Comparison of ENCODE assay signal across 14 cellular contexts in the genomic region with DNA sequence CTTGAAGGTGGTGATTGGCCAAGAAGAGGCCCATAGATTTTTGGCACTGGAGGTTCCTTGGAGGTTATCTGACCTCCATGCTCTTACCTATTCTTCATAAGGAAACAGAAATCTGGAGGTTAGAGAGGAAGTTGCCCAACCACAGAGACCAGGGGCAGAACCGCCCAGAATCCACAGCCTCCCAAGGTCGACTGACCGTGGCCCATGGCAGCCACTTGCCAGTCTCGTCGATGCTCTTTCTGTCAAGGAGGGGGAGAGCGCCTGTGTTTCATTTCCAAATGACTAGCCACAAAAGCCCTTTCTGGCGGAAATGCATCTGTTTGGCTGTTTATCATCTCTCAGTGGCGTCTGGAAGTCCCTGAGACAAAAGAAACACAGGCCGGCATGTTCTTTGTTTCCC. TPM values are rescaled to one million over a fixed set of nuclear protein-coding genes. Genes with fewer than 3 reads are reported as not detected.
DNase-seq lines count a peak whose midpoint lies in the region; ATAC-seq and TF ChIP-seq lines count a peak whose summit lies in the region.
"Had no signal": no experiment of that assay in that cellular context is flagged by ENCODE, and none has a peak within 500 bp of the region (broad histone marks: within the 10 kb centered on the region; RNA-seq: fewer than 3 reads in every experiment).

No MANE protein-coding gene starts in this region.

- H3K4me3 ChIP-seq in lower lobe of right lung (peak overlapping the region; percentile 59), mesendoderm (ENCODE audit: low read length) (no peak overlapping the region), mesenchymal stem cell (ENCODE audit: insufficient read depth in 1 of 2, low read depth in 1 of 2, low read length in 2 of 2) (no peak overlapping the region)

- peaks cover 11% of the 10 kb centered on the region for H3K27me3 ChIP-seq in lower lobe of right lung (ENCODE audit: low read depth)
- peaks cover 7% of the 10 kb centered on the region for H3K27me3 ChIP-seq in mesendoderm (ENCODE audit: insufficient read depth, low read length, poor library complexity)
- peaks cover 53 to 58% of the 10 kb centered on the region in 2 experiments for H3K27me3 ChIP-seq in mesenchymal stem cell (ENCODE audit: control insufficient read depth in 1 of 2, insufficient read depth in 1 of 2, low read length in 2 of 2)

- no peaks in the 10 kb centered on the region for H3K36me3 Mint-ChIP-seq in IgD-negative memory B cell

- H3K27me3 Mint-ChIP-seq in IgD-negative memory B cell: peaks cover 25% of the 10 kb centered on the region

- H3K79me1 ChIP-seq in mesendoderm (ENCODE audit: low read length): no peaks in the 10 kb centered on the region
- no peaks in the 10 kb centered on the region for H3K79me1 ChIP-seq in mesenchymal stem cell (replicated peaks; ENCODE audit: low read length, poor library complexity, severe bottlenecking)

- no peak overlapping the region for H4K91ac ChIP-seq in mesenchymal stem cell (ENCODE audit: low read length)

- peaks cover 5 to 14% (median 5%) of the 10 kb centered on the region in 3 donors for H3K4me1 Mint-ChIP-seq in IgD-negative memory B cell

- peaks cover 0 to 4% (median 3%) of the 10 kb centered on the region in 3 donors for H3K9me3 Mint-ChIP-seq in IgD-negative memory B cell

- no peak overlapping the region for H2BK120ac ChIP-seq in mesendoderm (ENCODE audit: low read depth, low read length)
- no peak overlapping the region for H2BK120ac ChIP-seq in mesenchymal stem cell (ENCODE audit: low read depth, low read length)

- H3K56ac ChIP-seq in mesendoderm (ENCODE audit: low read length): no peak overlapping the region

- no peak overlapping the region for H4K8ac ChIP-seq in mesendoderm (ENCODE audit: low read depth, low read length)
- H4K8ac ChIP-seq in mesenchymal stem cell (ENCODE audit: low read length): no peak overlapping the region

- H3K79me2 ChIP-seq in mesendoderm (ENCODE audit: control insufficient read depth, insufficient read depth, low read length): no peaks in the 10 kb centered on the region

- no peak for ATAC-seq in lower lobe of right lung
- ATAC-seq: activated T-cell treated with anti-CD3 and anti-CD28 coated beads, Interleukin-2, amount 50 U/mL, for 4 hours had no signal

- no peak for TF ChIP-seq CTCF in GM10266 (IDR thresholded peaks at IDR 0.05; ENCODE audit: control insufficient read depth, insufficient read depth, low read depth, missing control alignments)
- no peak for TF ChIP-seq CTCF in lower lobe of right lung (IDR thresholded peaks at IDR 0.05)

- no peaks in the 10 kb centered on the region for H3K4me1 ChIP-seq in lower lobe of right lung
- H3K4me1 ChIP-seq in mesendoderm (ENCODE audit: control insufficient read depth, low read depth, low read length): no peaks in the 10 kb centered on the region
- H3K4me1 ChIP-seq in mesenchymal stem cell (ENCODE audit: control insufficient read depth, insufficient read depth, low read depth, low read length): peaks cover 8% of the 10 kb centered on the region

- no peak overlapping the region for H3K14ac ChIP-seq in mesenchymal stem cell (ENCODE audit: low read length in 2 of 2)

- H3K27ac ChIP-seq in lower lobe of right lung (peak overlapping the region; percentile 53), mesendoderm (ENCODE audit: low read depth, low read length) (no peak overlapping the region), mesenchymal stem cell (ENCODE audit: low read length, poor library complexity, severe bottlenecking) (no peak overlapping the region)

- DNase-seq in GM10266 (ENCODE audit: extremely low spot score) (peak; percentile 55), GM19240 (ENCODE audit: insufficient read length, low spot score) (peak; percentile 41), lower lobe of right lung (no peak), mesendoderm (no peak), iPS-NIHi7 (ENCODE audit: extremely low spot score) (no peak), mesenchymal stem cell (no peak), COR-L47 (lab: John Stamatoyannopoulos, UW) (no peak)
- DNase-seq: activated T-cell treated with anti-CD3 and anti-CD28 coated beads, Interleukin-2, amount 50 U/mL, for 4 hours; NCI-H1694; stimulated activated CD4-positive, alpha-beta T cell treated with anti-CD3 and anti-CD28 coated beads, Interleukin-2, amount 100 ng/mL, for 24 hours had no signal

- H2BK15ac ChIP-seq in mesendoderm (replicated peaks; ENCODE audit: low read depth): no peak overlapping the region
- no peak overlapping the region for H2BK15ac ChIP-seq in mesenchymal stem cell (ENCODE audit: low read depth, poor library complexity, severe bottlenecking)

- H3K4ac ChIP-seq in mesendoderm (ENCODE audit: low read depth, low read length): no peak overlapping the region
- H3K4ac ChIP-seq in mesenchymal stem cell (ENCODE audit: low read depth in 1 of 2, low read length in 2 of 2): no peak overlapping the region

- H3K9me3 ChIP-seq in lower lobe of right lung: no peaks in the 10 kb centered on the region
- no peaks in the 10 kb centered on the region for H3K9me3 ChIP-seq in mesenchymal stem cell (ENCODE audit: control insufficient read depth, low read length)

- H3K23ac ChIP-seq in mesendoderm (ENCODE audit: low read length) (no peak overlapping the region), mesenchymal stem cell (ENCODE audit: low read length in 2 of 2) (no peak overlapping the region)

- H3K27ac Mint-ChIP-seq in IgD-negative memory B cell: peak overlapping the region in 2 of 3 donors; percentile 12 to 36
- H3K27ac Mint-ChIP-seq: CD8-positive, alpha-beta memory T cell had no signal

- H3K9ac ChIP-seq in mesendoderm (ENCODE audit: low read length): no peak overlapping the region
- no peak overlapping the region for H3K9ac ChIP-seq in mesenchymal stem cell (ENCODE audit: low read length)

- H3K36me3 ChIP-seq in lower lobe of right lung (no peaks in the 10 kb centered on the region), mesendoderm (ENCODE audit: control insufficient read depth, insufficient read depth, low read length) (no peaks in the 10 kb centered on the region), mesenchymal stem cell (ENCODE audit: control insufficient read depth in 1 of 2, insufficient read depth in 2 of 2, low read depth in 1 of 2, low read length in 2 of 2) (no peaks in the 10 kb centered on the region)

- H3K4me3 Mint-ChIP-seq in IgD-negative memory B cell: peak overlapping the region in 1 of 4 donors; percentile 70
- H3K4me3 Mint-ChIP-seq: activated T-cell treated with anti-CD3 and anti-CD28 coated beads, Interleukin-2, amount 50 U/mL, for 4 hours; CD8-positive, alpha-beta memory T cell had no signal

- no peak overlapping the region for H2BK12ac ChIP-seq in mesenchymal stem cell (ENCODE audit: low read length in 2 of 2)

- H3K18ac ChIP-seq in mesendoderm (ENCODE audit: low read length) (no peak overlapping the region), mesenchymal stem cell (ENCODE audit: low read depth in 1 of 2, low read length in 2 of 2) (no peak overlapping the region)

- H2AFZ ChIP-seq in mesenchymal stem cell (ENCODE audit: low read depth, low read length): no peak overlapping the region

- intact Hi-C loops in lower lobe of right lung (cut with DNase I): no loop called here

- no peak overlapping the region for H2BK5ac ChIP-seq in mesendoderm (ENCODE audit: low read length)
- no peak overlapping the region for H2BK5ac ChIP-seq in mesenchymal stem cell (ENCODE audit: low read depth, low read length, poor library complexity, severe bottlenecking)

- H3K4me2 ChIP-seq in mesendoderm (ENCODE audit: low read length): no peak overlapping the region
- H3K4me2 ChIP-seq in mesenchymal stem cell (ENCODE audit: low read length, poor library complexity, severe bottlenecking): no peak overlapping the region

- no peak overlapping the region for H4K5ac ChIP-seq in mesendoderm (ENCODE audit: low read length)

- H2AK5ac ChIP-seq in mesendoderm (ENCODE audit: low read length) (no peak overlapping the region), mesenchymal stem cell (ENCODE audit: low read length, severe bottlenecking) (no peak overlapping the region)

- WGBS in mesendoderm (ENCODE audit: extremely low coverage, insufficient coverage, low lambda C conversion rate): no CpG with 5 or more reads among the region's 9 CpGs
- 75% methylated on average over 9 of the region's 9 CpGs for WGBS in mesenchymal stem cell

RNA-seq across cellular contexts. Expression of a gene that starts 2.8 kb away (rescaled TPM):
- not detected for polyA plus RNA-seq in IgD-negative memory B cell
- 183 TPM for total RNA-seq in lower lobe of right lung
- polyA plus RNA-seq in mesendoderm (2013, experiment 1 of 2): 0.45 TPM
- 0.32 TPM for polyA plus RNA-seq in mesendoderm (2013, experiment 2 of 2)
- polyA plus RNA-seq in mesenchymal stem cell (2013, experiment 1 of 2): not detected
- polyA plus RNA-seq in mesenchymal stem cell (2013, experiment 2 of 2): not detected
- total RNA-seq: activated T-cell treated with anti-CD3 and anti-CD28 coated beads, Interleukin-2, amount 50 U/mL, for 4 hours; bronchial epithelial cell; CD8-positive, alpha-beta memory T cell; H4 had no signal
- polyA plus RNA-seq: CD8-positive, alpha-beta memory T cell had no signal

RNA-seq across cellular contexts. Expression of a gene that starts 48.9 kb away (rescaled TPM):
- 50.5 TPM for polyA plus RNA-seq in IgD-negative memory B cell
- 54.3 TPM for total RNA-seq in lower lobe of right lung
- 71.6 TPM for polyA plus RNA-seq in mesendoderm (2013, experiment 1 of 2)
- 76.3 TPM for polyA plus RNA-seq in mesendoderm (2013, experiment 2 of 2)
- 33.6 TPM for polyA plus RNA-seq in mesenchymal stem cell (2013, experiment 1 of 2)
- polyA plus RNA-seq in mesenchymal stem cell (2013, experiment 2 of 2): 33.0 TPM

Comparison
In these comparisons a context has a peak if more than half of its experiments do, and no peak if none do; other contexts are left out.
1. DNase-seq: peak in GM10266 (single experiment) and GM19240 (single experiment); none in lower lobe of right lung (single experiment), mesendoderm (single experiment), iPS-NIHi7 (single experiment), mesenchymal stem cell (single experiment) and COR-L47 (single experiment).